Comparison of ENCODE assay signal across 18 cellular contexts in the genomic region with DNA sequence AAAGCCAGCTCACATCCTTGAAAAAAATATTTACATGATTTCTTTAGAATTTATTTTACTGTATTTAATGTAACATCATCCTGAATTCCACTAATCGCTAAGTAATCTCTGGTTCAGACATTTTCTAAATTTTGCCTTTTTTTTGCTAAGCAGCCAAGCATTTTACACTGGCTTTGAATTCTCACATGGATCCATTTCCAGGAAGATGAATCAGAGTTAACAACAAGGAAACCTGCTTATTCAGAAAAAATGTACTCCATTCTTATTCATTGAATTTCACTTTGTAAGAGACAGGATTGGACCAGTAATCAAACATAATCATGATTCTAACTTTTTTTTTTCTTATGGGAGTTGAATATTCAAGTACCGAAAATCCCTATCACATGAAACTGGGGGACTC.
DNase-seq lines count a peak whose midpoint lies in the region; ATAC-seq, FAIRE-seq and TF ChIP-seq lines count a peak whose summit lies in the region.
"Had no signal": no experiment of that assay in that cellular context is flagged by ENCODE, and none has a peak within 500 bp of the region (broad histone marks: within the 10 kb centered on the region; RNA-seq: fewer than 3 reads in every experiment).

No MANE protein-coding gene starts in this region.

- H3K9me1 ChIP-seq in IMR-90 (ENCODE audit: insufficient read depth, low read length) = no peaks in the 10 kb centered on the region
- H3K9me1 ChIP-seq in endothelial cell of umbilical vein (replicated peaks; ENCODE audit: control insufficient read depth, extremely low read depth, insufficient read depth, low read length) = no peaks in the 10 kb centered on the region

- H3K27ac Mint-ChIP-seq in activated naive CD8-positive, alpha-beta T cell treated with anti-CD3 and anti-CD28 coated beads, Interleukin-2, amount 50 U/mL, for 24 hours = no peak overlapping the region
- H3K27ac Mint-ChIP-seq: CD4-positive, CD25-positive, alpha-beta regulatory T cell; CD8-positive, alpha-beta memory T cell; H9 had no signal

- H3K4ac ChIP-seq in IMR-90 (ENCODE audit: low read depth, low read length) = no peak overlapping the region

- H4K5ac ChIP-seq in IMR-90 (ENCODE audit: low read depth, low read length) = no peak overlapping the region

- H2BK15ac ChIP-seq in IMR-90 (ENCODE audit: low read depth, low read length) = no peak overlapping the region

- H2BK20ac ChIP-seq in IMR-90 (ENCODE audit: low read depth, low read length) = no peak overlapping the region

- no CpG with 5 or more reads among the region's 2 CpGs for whole genome bisulfite sequencing in IMR-90 (ENCODE audit: extremely low coverage in 2 of 2, insufficient read length in 1 of 2), 2 experiments

- H3K9me3 Mint-ChIP-seq in activated naive CD8-positive, alpha-beta T cell treated with anti-CD3 and anti-CD28 coated beads, Interleukin-2, amount 50 U/mL, for 24 hours = peaks cover 22% of the 10 kb centered on the region

- H2AK9ac ChIP-seq in IMR-90 (replicated peaks; ENCODE audit: low read depth, low read length, poor library complexity) = no peak overlapping the region

- TF ChIP-seq CTCF in IMR-90 (conservative IDR thresholded peaks at IDR 0.05; ENCODE audit: low read depth, low read length) (no peak), endothelial cell of umbilical vein (IDR thresholded peaks at IDR 0.05; ENCODE audit: extremely low read depth in 1 of 2, insufficient read depth in 1 of 2, low read depth in 1 of 2, low read length in 2 of 2) (no peak), fibroblast of pulmonary artery (IDR thresholded peaks at IDR 0.05; ENCODE audit: low read length, missing control alignments) (no peak)

- TF ChIP-seq POLR2A in IMR-90 (IDR thresholded peaks at IDR 0.05; ENCODE audit: low read depth, low read length) (no peak), endothelial cell of umbilical vein (IDR thresholded peaks at IDR 0.05; ENCODE audit: low read depth, low read length) (no peak)

- no peak overlapping the region for H4K91ac ChIP-seq in IMR-90 (ENCODE audit: insufficient read depth, low read depth, low read length)

- H3K36me3 ChIP-seq in IMR-90 (ENCODE audit: control insufficient read depth, insufficient read depth, low read length) = no peaks in the 10 kb centered on the region
- H3K36me3 ChIP-seq in endothelial cell of umbilical vein (ENCODE audit: control insufficient read depth in 2 of 2, extremely low read depth in 1 of 2, insufficient read depth in 2 of 2, low read length in 2 of 2) = no peaks in the 10 kb centered on the region
- H3K36me3 ChIP-seq: BE2C had no signal

- H3K4me3 Mint-ChIP-seq in activated naive CD8-positive, alpha-beta T cell treated with anti-CD3 and anti-CD28 coated beads, Interleukin-2, amount 50 U/mL, for 24 hours = no peak overlapping the region
- H3K4me3 Mint-ChIP-seq: CD4-positive, CD25-positive, alpha-beta regulatory T cell; CD8-positive, alpha-beta memory T cell; H9 had no signal

- no peak overlapping the region for H2AK5ac ChIP-seq in IMR-90 (ENCODE audit: low read depth, low read length)

- no peaks in the 10 kb centered on the region for H3K36me3 Mint-ChIP-seq in activated naive CD8-positive, alpha-beta T cell treated with anti-CD3 and anti-CD28 coated beads, Interleukin-2, amount 50 U/mL, for 24 hours (ENCODE audit: low read depth)
- H3K36me3 Mint-ChIP-seq: CD4-positive, CD25-positive, alpha-beta regulatory T cell; CD8-positive, alpha-beta memory T cell had no signal

- H3K4me2 ChIP-seq in IMR-90 (ENCODE audit: low read depth, low read length) (no peak overlapping the region), endothelial cell of umbilical vein (ENCODE audit: insufficient read depth, low read length) (peak overlapping the region; percentile 24)

- H2AFZ ChIP-seq in IMR-90 (replicated peaks; ENCODE audit: low read length, poor library complexity) = no peak overlapping the region
- H2AFZ ChIP-seq in endothelial cell of umbilical vein (ENCODE audit: low read depth, low read length) = peak overlapping the region; percentile 68

- H3K79me1 ChIP-seq in IMR-90 (ENCODE audit: low read depth in 1 of 2, low read length in 2 of 2) = no peaks in the 10 kb centered on the region

- H3K4me1 Mint-ChIP-seq in activated naive CD8-positive, alpha-beta T cell treated with anti-CD3 and anti-CD28 coated beads, Interleukin-2, amount 50 U/mL, for 24 hours = no peaks in the 10 kb centered on the region
- H3K4me1 Mint-ChIP-seq: CD4-positive, CD25-positive, alpha-beta regulatory T cell; CD8-positive, alpha-beta memory T cell; H9 had no signal

- H3K14ac ChIP-seq in IMR-90 (replicated peaks; ENCODE audit: low read depth, low read length) = no peak overlapping the region

- H3K56ac ChIP-seq in IMR-90 (ENCODE audit: extremely low read depth, insufficient read depth, low read length) = no peak overlapping the region

- no peaks in the 10 kb centered on the region for H3K27me3 Mint-ChIP-seq in activated naive CD8-positive, alpha-beta T cell treated with anti-CD3 and anti-CD28 coated beads, Interleukin-2, amount 50 U/mL, for 24 hours
- H3K27me3 Mint-ChIP-seq: CD4-positive, CD25-positive, alpha-beta regulatory T cell; CD8-positive, alpha-beta memory T cell had no signal

- H3K4me3 ChIP-seq in IMR-90 (ENCODE audit: insufficient read depth, low read depth, low read length) (no peak overlapping the region), endothelial cell of umbilical vein (replicated peaks in 1 of 3; ENCODE audit: insufficient read depth in 1 of 3, low read depth in 1 of 3, low read length in 3 of 3) (no peak overlapping the region), fibroblast of pulmonary artery (replicated peaks; ENCODE audit: low read depth, low read length) (no peak overlapping the region)

- H2BK5ac ChIP-seq in IMR-90 (ENCODE audit: low read depth, low read length, poor library complexity, severe bottlenecking) = no peak overlapping the region

- no peaks in the 10 kb centered on the region for H3K27me3 ChIP-seq in IMR-90 (ENCODE audit: control insufficient read depth, insufficient read depth, low read length)
- H3K27me3 ChIP-seq in endothelial cell of umbilical vein (ENCODE audit: control insufficient read depth in 2 of 2, insufficient read depth in 2 of 2, low read length in 2 of 2) = no peaks in the 10 kb centered on the region
- H3K27me3 ChIP-seq: BE2C had no signal

- H4K20me1 ChIP-seq in IMR-90 (ENCODE audit: insufficient read depth, low read length) = no peaks in the 10 kb centered on the region
- H4K20me1 ChIP-seq in endothelial cell of umbilical vein (replicated peaks; ENCODE audit: control insufficient read depth, extremely low read depth, insufficient read depth, low read length) = no peaks in the 10 kb centered on the region

- H3K9ac ChIP-seq in IMR-90 (ENCODE audit: low read depth, low read length) (no peak overlapping the region), endothelial cell of umbilical vein (replicated peaks; ENCODE audit: extremely low read depth, insufficient read depth, low read length) (no peak overlapping the region)

- intact Hi-C loops in IMR-90 (cut with micrococcal nuclease) (no loop called here), endothelial cell of umbilical vein (cut with micrococcal nuclease) (no loop called here)

- no peak overlapping the region for H3K23ac ChIP-seq in IMR-90 (ENCODE audit: low read depth, low read length)

- H3K79me2 ChIP-seq in endothelial cell of umbilical vein (ENCODE audit: control insufficient read depth, insufficient read depth, low read length) = no peaks in the 10 kb centered on the region

- no peak overlapping the region for H2BK120ac ChIP-seq in IMR-90 (ENCODE audit: low read depth, low read length)

- H3K4me1 ChIP-seq in IMR-90 (ENCODE audit: control insufficient read depth, insufficient read depth, low read length) (no peaks in the 10 kb centered on the region), endothelial cell of umbilical vein (ENCODE audit: control insufficient read depth, extremely low read depth, insufficient read depth, low read length) (no peaks in the 10 kb centered on the region)
- H3K4me1 ChIP-seq: BE2C had no signal

- H3K9me3 ChIP-seq in IMR-90 (ENCODE audit: control insufficient read depth, insufficient read depth, low read length) (no peaks in the 10 kb centered on the region), endothelial cell of umbilical vein (replicated peaks; ENCODE audit: control insufficient read depth, insufficient read depth, low read length) (no peaks in the 10 kb centered on the region)
- H3K9me3 ChIP-seq: BE2C had no signal

- POLR2A ChIA-PET in IMR-90 (lab: Charles Lee; ENCODE audit: unreplicated experiment) = no interaction called here
- POLR2A ChIA-PET in endothelial cell of umbilical vein (lab: Charles Lee) = interaction anchor here (0.6 kb wide), 1 partner anchor 24 kb away, joined by 3 read pairs; no protein-coding TSS in a partner anchor

- in situ Hi-C loops in IMR-90 (cut with MboI; ENCODE audit: low sequenced_read_pairs) = no loop called here

- dilution Hi-C loops in IMR-90 (cut with HindIII; ENCODE audit: low sequenced_read_pairs, unreplicated experiment) (no loop called here), endothelial cell of umbilical vein (cut with MboI; ENCODE audit: extremely low pct_ligation_motif_present, low sequenced_read_pairs) (no loop called here)

- peak; percentile 55 for DNase-seq in IMR-90
- peak; percentile 37 for DNase-seq in endothelial cell of umbilical vein (ENCODE audit: low read depth, low spot score)
- peak; percentile 0 for DNase-seq in fibroblast of pulmonary artery (ENCODE audit: low read depth)
- DNase-seq in renal cortical epithelial cell (ENCODE audit: low read depth) = peak; percentile 6
- no peak for DNase-seq in activated naive CD8-positive, alpha-beta T cell treated with anti-CD3 and anti-CD28 coated beads, Interleukin-2, amount 50 U/mL, for 24 hours
- no peak for DNase-seq in activated effector memory CD4-positive, alpha-beta T cell treated with Interleukin-2 at 50 U/mL for 16 hours
- DNase-seq in NCI-H510A (lab: John Stamatoyannopoulos, UW) = no peak
- DNase-seq: BE2C; C1 segment of cervical spinal cord; CD4-positive, CD25-positive, alpha-beta regulatory T cell; CD8-positive, alpha-beta memory T cell; COR-L47; DMS 273 treated with DMSO at 0.1 percent for 48 hours; H9 had no signal

- H3K27ac ChIP-seq in IMR-90 (ENCODE audit: insufficient read depth, low read length) (no peak overlapping the region), endothelial cell of umbilical vein (ENCODE audit: insufficient read depth, low read depth, low read length) (no peak overlapping the region)

- no peak for TF ChIP-seq RAD21 in IMR-90 (IDR thresholded peaks at IDR 0.05; ENCODE audit: low read length)

- no TSS peak for BruUV-seq in IMR-90 (replicated peaks; lab: Mats Ljungman, UMichigan)
- no TSS peak for BruUV-seq in endothelial cell of umbilical vein (replicated peaks; lab: Mats Ljungman, UMichigan)

- no peak overlapping the region for H3K18ac ChIP-seq in IMR-90 (ENCODE audit: low read depth, low read length)

- CTCF ChIA-PET in IMR-90 (lab: Yijun Ruan, JAX) = no interaction called here
- CTCF ChIA-PET in endothelial cell of umbilical vein (lab: Charles Lee) = no interaction called here

- FAIRE-seq in endothelial cell of umbilical vein (lab: Jason Lieb, UNC) = no peak
- FAIRE-seq: G401.6, GM12892, H1 had no signal

- ATAC-seq in IMR-90 (ENCODE audit: low read depth) (no peak), GM19035 (IDR thresholded peaks at IDR 0.05; ENCODE audit: unreplicated experiment) (no peak)
- ATAC-seq in activated naive CD8-positive, alpha-beta T cell treated with anti-CD3 and anti-CD28 coated beads, Interleukin-2, amount 50 U/mL, for 24 hours = no peak

- no peak overlapping the region for H4K8ac ChIP-seq in IMR-90 (ENCODE audit: low read depth in 2 of 2, low read length in 2 of 2)

Comparison
In these comparisons a context has a peak if more than half of its experiments do, and no peak if none do; other contexts are left out.
1. DNase-seq: peak in IMR-90 (single experiment), endothelial cell of umbilical vein (single experiment), fibroblast of pulmonary artery (single experiment) and renal cortical epithelial cell (single experiment); none in activated naive CD8-positive, alpha-beta T cell treated with anti-CD3 and anti-CD28 coated beads, Interleukin-2, amount 50 U/mL, for 24 hours (single experiment), activated effector memory CD4-positive, alpha-beta T cell treated with Interleukin-2 at 50 U/mL for 16 hours (single experiment) and NCI-H510A (single experiment).